22 cellular contexts compared by ENCODE assay signal in genomic region chr12:64261813-64262212, GRCh38. TPM values are rescaled to one million over a fixed set of nuclear protein-coding genes. Genes with fewer than 3 reads are reported as not detected.
A peak's percentile ranks its signal among the peaks of the same experiment; 100 is the strongest.
DNase-seq lines count a peak whose midpoint lies in the region; ATAC-seq, FAIRE-seq and TF ChIP-seq lines count a peak whose summit lies in the region.
"Had no signal": no experiment of that assay in that cellular context is flagged by ENCODE, and none has a peak within 500 bp of the region (broad histone marks: within the 10 kb centered on the region; RNA-seq: fewer than 3 reads in every experiment).

No MANE protein-coding gene starts in this region.

- CTCF ChIA-PET in HepG2 (lab: Yijun Ruan, JAX; ENCODE audit: low intra/inter-chr PET ratio, low total read pairs) (no interaction called here), K562 (lab: Yijun Ruan, JAX; ENCODE audit: low intra/inter-chr PET ratio) (no interaction called here)

- ATAC-seq in HepG2 = no peak
- no peak for ATAC-seq in right lobe of liver
- ATAC-seq in K562 = no peak
- no peak for ATAC-seq in GM18520 (IDR thresholded peaks at IDR 0.05; ENCODE audit: unreplicated experiment)
- no peak for ATAC-seq in HG03469 (IDR thresholded peaks at IDR 0.05; ENCODE audit: unreplicated experiment)
- ATAC-seq: A549; CD8-positive, alpha-beta T cell; GM12878 had no signal

- DNase-seq in HepG2 (ENCODE audit: low spot score) = no peak
- DNase-seq in right lobe of liver = no peak
- DNase-seq in K562 (ENCODE audit: extremely low read depth in 1 of 4, low spot score in 3 of 4) = no peak
- DNase-seq in posterior vena cava (ENCODE audit: low spot score) = peak; percentile 70
- DNase-seq: AML-193; Caco-2; Calu3; CD4-positive, alpha-beta T cell; CD8-positive, alpha-beta T cell; DMS79 treated with DMSO at 0.1 percent for 48 hours; GDM1 had no signal

- H4K20me1 ChIP-seq in HepG2 (ENCODE audit: insufficient read depth, low read length) = no peaks in the 10 kb centered on the region
- H4K20me1 ChIP-seq in K562 (replicated peaks; ENCODE audit: control insufficient read depth, insufficient read depth, low read length) = no peaks in the 10 kb centered on the region
- H4K20me1 ChIP-seq: BLaER1 treated with 17β-estradiol and CSF1 and Interleukin-3, amounts not matched to agents 10 nM and 100 nM had no signal

- TF ChIP-seq RAD21 in HepG2 (CRISPR knock-in tag; IDR thresholded peaks at IDR 0.05) = no peak
- TF ChIP-seq RAD21 in K562 (CRISPR knock-in tag; conservative IDR thresholded peaks at IDR 0.05 in 1 of 2, IDR thresholded peaks at IDR 0.05 in 1 of 2) = no peak

- no peak overlapping the region for H3K4me2 ChIP-seq in HepG2 (ENCODE audit: low read depth, low read length)
- H3K4me2 ChIP-seq in K562 (ENCODE audit: insufficient read depth, low read length) = no peak overlapping the region
- H3K4me2 ChIP-seq: A549; BLaER1 treated with 17β-estradiol and CSF1 and Interleukin-3, amounts not matched to agents 10 nM and 100 nM had no signal

- H3K36me3 ChIP-seq in HepG2 (replicated peaks in 1 of 2; ENCODE audit: control insufficient read depth in 1 of 2, insufficient read depth in 2 of 2, low read length in 2 of 2) (no peaks in the 10 kb centered on the region), right lobe of liver (no peaks in the 10 kb centered on the region), K562 (ENCODE audit: control insufficient read depth, insufficient read depth, low read length) (no peaks in the 10 kb centered on the region)
- H3K36me3 ChIP-seq: BLaER1 treated with 17β-estradiol and CSF1 and Interleukin-3, amounts not matched to agents 10 nM and 100 nM had no signal

- H3K4me3 ChIP-seq in HepG2 (replicated peaks in 1 of 3; ENCODE audit: insufficient read depth in 1 of 3, low read depth in 2 of 3, low read length in 3 of 3) = no peak overlapping the region
- H3K4me3 ChIP-seq in right lobe of liver = no peak overlapping the region
- no peak overlapping the region for H3K4me3 ChIP-seq in K562
- H3K4me3 ChIP-seq: A549; BLaER1 treated with 17β-estradiol and CSF1 and Interleukin-3, amounts not matched to agents 10 nM and 100 nM; GM12878 had no signal

- H3K27ac ChIP-seq in HepG2 (ENCODE audit: extremely low read length, insufficient read depth, low read length) (no peak overlapping the region), right lobe of liver (no peak overlapping the region), K562 (ENCODE audit: extremely low read depth, low read depth, low read length) (no peak overlapping the region)
- H3K27ac ChIP-seq: 22Rv1; A549; BLaER1 treated with 17β-estradiol and CSF1 and Interleukin-3, amounts not matched to agents 10 nM and 100 nM; C4-2B had no signal

- no peak for TF ChIP-seq POLR2A in HepG2 (IDR thresholded peaks at IDR 0.05; ENCODE audit: insufficient read depth in 1 of 2, low read depth in 2 of 2, low read length in 2 of 2)
- no peak for TF ChIP-seq POLR2A in right lobe of liver (IDR thresholded peaks at IDR 0.05)
- no peak for TF ChIP-seq POLR2A in K562 (conservative IDR thresholded peaks at IDR 0.05)

- H3K27me3 ChIP-seq in HepG2 (ENCODE audit: control insufficient read depth in 1 of 2, insufficient read depth in 2 of 2, low read length in 2 of 2) (peaks cover 0 to 7% of the 10 kb centered on the region in 2 experiments; a peak in 1 of 5 replicates), right lobe of liver (no peaks in the 10 kb centered on the region), K562 (ENCODE audit: control insufficient read depth in 2 of 2, insufficient read depth in 2 of 2, low read length in 2 of 2) (peaks cover 6 to 24% of the 10 kb centered on the region in 2 experiments; a peak in 4 of 5 replicates)
- H3K27me3 ChIP-seq: BLaER1 treated with 17β-estradiol and CSF1 and Interleukin-3, amounts not matched to agents 10 nM and 100 nM had no signal

- POLR2A ChIA-PET in HepG2 (lab: Yijun Ruan, JAX) = no interaction called here
- POLR2A ChIA-PET in K562 (lab: Yijun Ruan, JAX) = no interaction called here

- intact Hi-C loops in HepG2 (cut with micrococcal nuclease; ENCODE audit: unreplicated experiment) (no loop called here), right lobe of liver (cut with DNase I) (no loop called here), K562 (cut with micrococcal nuclease) (no loop called here), posterior vena cava (cut with DNase I) (no loop called here)

- no peaks in the 10 kb centered on the region for H3K4me1 ChIP-seq in HepG2 (ENCODE audit: insufficient read depth, low read length)
- no peaks in the 10 kb centered on the region for H3K4me1 ChIP-seq in right lobe of liver
- H3K4me1 ChIP-seq in K562 (replicated peaks in 1 of 2; ENCODE audit: control insufficient read depth in 2 of 2, insufficient read depth in 2 of 2, low read length in 2 of 2) = no peaks in the 10 kb centered on the region
- H3K4me1 ChIP-seq: A549; BLaER1 treated with 17β-estradiol and CSF1 and Interleukin-3, amounts not matched to agents 10 nM and 100 nM; Caco-2 had no signal

- no peak for TF ChIP-seq EP300 in HepG2 (IDR thresholded peaks at IDR 0.05; ENCODE audit: low read depth in 2 of 2, low read length in 2 of 2)
- TF ChIP-seq EP300 in HepG2 (CRISPR knock-in tag; IDR thresholded peaks at IDR 0.05; ENCODE audit: borderline replicate concordance) = no peak
- no peak for TF ChIP-seq EP300 in K562 (IDR thresholded peaks at IDR 0.05; ENCODE audit: low read length)

- H3K9me1 ChIP-seq in K562 (ENCODE audit: control insufficient read depth, insufficient read depth, low read length) = no peaks in the 10 kb centered on the region

- BruUV-seq in HepG2 (replicated peaks; lab: Mats Ljungman, UMichigan) (no TSS peak), K562 (replicated peaks; lab: Mats Ljungman, UMichigan) (no TSS peak)

- H3K9ac ChIP-seq in HepG2 (ENCODE audit: insufficient read depth, low read depth, low read length) (no peak overlapping the region), K562 (ENCODE audit: insufficient read depth in 1 of 2, low read depth in 2 of 2, low read length in 2 of 2) (no peak overlapping the region)
- H3K9ac ChIP-seq: BLaER1 treated with 17β-estradiol and CSF1 and Interleukin-3, amounts not matched to agents 10 nM and 100 nM had no signal

- H2AFZ ChIP-seq in HepG2 (ENCODE audit: low read length) (no peak overlapping the region), K562 (ENCODE audit: low read depth, low read length) (no peak overlapping the region)

- in situ Hi-C loops in HepG2 (cut with HindIII; ENCODE audit: extremely low pct_ligation_motif_present, low pct_unique_long_range_greater_than_20kb) (no loop called here), K562 (cut with MboI) (loop anchor here (25.0 kb wide), 1 partner anchor 850 kb away; no protein-coding TSS in a partner anchor)

- H3K79me2 ChIP-seq in HepG2 (ENCODE audit: insufficient read depth, low read length) (no peaks in the 10 kb centered on the region), K562 (ENCODE audit: control insufficient read depth, insufficient read depth, low read length) (no peaks in the 10 kb centered on the region)

- FAIRE-seq in HepG2 (lab: Jason Lieb, UNC) (no peak), K562 (lab: Jason Lieb, UNC) (no peak)
- FAIRE-seq: A549, D721Med, GM12878, GM12892, GM18507, GM19239 had no signal

- 34% methylated on average over 5 of the region's 5 CpGs for WGBS in HepG2 (ENCODE audit: low lambda C conversion rate)
- 73% methylated on average over 3 of the region's 5 CpGs for WGBS in right lobe of liver (ENCODE audit: insufficient coverage, low coverage, low lambda C conversion rate, missing lambda C conversion rate)
- WGBS in K562 (ENCODE audit: insufficient coverage, low coverage, missing lambda C conversion rate) = 0% methylated on average over 5 of the region's 5 CpGs

- TF ChIP-seq CTCF in HepG2 (CRISPR knock-in tag; IDR thresholded peaks at IDR 0.05) (no peak), right lobe of liver (IDR thresholded peaks at IDR 0.05) (no peak), K562 (IDR thresholded peaks at IDR 0.05 in 2 of 3, conservative IDR thresholded peaks at IDR 0.05 in 1 of 3; ENCODE audit: insufficient read depth in 2 of 3, low read depth in 1 of 3, low read length in 3 of 3) (no peak)

- no peaks in the 10 kb centered on the region for H3K9me3 ChIP-seq in HepG2 (ENCODE audit: low read length)
- H3K9me3 ChIP-seq in right lobe of liver = no peaks in the 10 kb centered on the region
- H3K9me3 ChIP-seq in K562 (replicated peaks; ENCODE audit: control insufficient read depth, insufficient read depth, low read depth, low read length) = no peaks in the 10 kb centered on the region
- H3K9me3 ChIP-seq: A549; BLaER1 treated with 17β-estradiol and CSF1 and Interleukin-3, amounts not matched to agents 10 nM and 100 nM; Caco-2 had no signal

RNA-seq across cellular contexts. Expression of gene KICS2, which starts 39.7 kb away (rescaled TPM):
- total RNA-seq in HepG2 (2016; rRNA removed; fragmentation: Illumina TruSeq; extraction: Trizol) = 6.6 and 6.8 TPM in 2 replicates
- 4.8 and 6.6 TPM in 2 replicates for total RNA-seq in HepG2 (2016; cell fraction: cytosol; rRNA removed; fragmentation: Illumina TruSeq; extraction: Trizol; ENCODE audit: low read depth)
- total RNA-seq in HepG2 (2016; cell fraction: insoluble cytoplasmic fraction; rRNA removed; fragmentation: Illumina TruSeq; extraction: Trizol) = 8.0 and 8.8 TPM in 2 replicates
- 6.7 and 8.2 TPM in 2 replicates for total RNA-seq in HepG2 (2016; cell fraction: membrane; rRNA removed; fragmentation: Illumina TruSeq; extraction: Trizol)
- 12.1 and 12.3 TPM in 2 replicates for total RNA-seq in HepG2 (2016; cell fraction: nucleus; rRNA removed; fragmentation: Illumina TruSeq; extraction: Trizol)
- polyA plus RNA-seq in HepG2 (2011; rRNA removed) = 3.3 and 3.5 TPM in 2 replicates
- polyA plus RNA-seq in HepG2 (2011; cell fraction: cytosol; rRNA removed) = 3.0 TPM in 2 replicates
- polyA plus RNA-seq in HepG2 (2011; cell fraction: nucleus; rRNA removed) = 6.5 and 8.2 TPM in 2 replicates
- polyA plus RNA-seq in HepG2 (2012) = 3.0 and 3.6 TPM in 2 replicates
- polyA plus RNA-seq in HepG2 (2016; cell fraction: cytosol; fragmentation: Illumina TruSeq; extraction: Trizol; ENCODE audit: low read depth) = 1.6 and 1.7 TPM in 2 replicates
- polyA plus RNA-seq in HepG2 (2016; cell fraction: insoluble cytoplasmic fraction; fragmentation: Illumina TruSeq; extraction: Trizol; ENCODE audit: low read depth) = 5.8 and 6.1 TPM in 2 replicates
- polyA plus RNA-seq in HepG2 (2016; cell fraction: membrane; fragmentation: Illumina TruSeq; extraction: Trizol; ENCODE audit: low read depth) = 2.8 and 3.4 TPM in 2 replicates
- polyA plus RNA-seq in HepG2 (2016; cell fraction: nucleus; fragmentation: Illumina TruSeq; extraction: Trizol; ENCODE audit: insufficient read depth, low read depth) = 5.2 and 5.9 TPM in 2 replicates
- 9.8 and 11.4 TPM in 2 replicates for polyA minus RNA-seq in HepG2 (2011; rRNA and poly(A)+ RNA removed; ENCODE audit: low replicate concordance)
- polyA minus RNA-seq in HepG2 (2011; cell fraction: cytosol; rRNA and poly(A)+ RNA removed) = 3.3 and 4.2 TPM in 2 replicates
- 18.0 and 22.3 TPM in 2 replicates for polyA minus RNA-seq in HepG2 (2011; cell fraction: nucleus; rRNA and poly(A)+ RNA removed)
- total RNA-seq in right lobe of liver = 10 to 100 TPM in 2 of 6 experiments, 1 to 10 TPM in 4; 4.4 to 11.0 (median 7.6) TPM
- total RNA-seq in K562 (2011; cell fraction: chromatin; rRNA removed; ENCODE audit: low replicate concordance) = 11.2 and 14.4 TPM in 2 replicates
- 14.0 and 18.4 TPM in 2 replicates for total RNA-seq in K562 (2011; cell fraction: nucleolus; rRNA removed)
- 17.7 and 19.8 TPM in 2 replicates for total RNA-seq in K562 (2011; cell fraction: nucleoplasm; rRNA removed)
- 5.6 and 7.1 TPM in 2 replicates for total RNA-seq in K562 (2014; rRNA removed)
- 4.7 and 5.5 TPM in 2 replicates for total RNA-seq in K562 (2014; rRNA removed; fragmentation: Illumina TruSeq; extraction: Trizol)
- 4.7 and 5.4 TPM in 2 replicates for total RNA-seq in K562 (2015; rRNA removed; fragmentation: Illumina TruSeq; extraction: Trizol)
- total RNA-seq in K562 (2021) = 5.8 and 6.7 TPM in 2 replicates
- polyA plus RNA-seq in K562 (2011; rRNA removed) = 6.4 and 7.2 TPM in 2 replicates
- polyA plus RNA-seq in K562 (2011; cell fraction: cytosol; rRNA removed) = 5.5 and 5.7 TPM in 2 replicates
- 8.9 and 9.1 TPM in 2 replicates for polyA plus RNA-seq in K562 (2011; cell fraction: nucleus; rRNA removed)
- polyA plus RNA-seq in K562 (2012) = 2.7 and 4.1 TPM in 2 replicates
- polyA plus RNA-seq in K562 (2014; fragmentation: Illumina TruSeq; extraction: Trizol) = 6.1 and 6.4 TPM in 2 replicates
- 1 to 10 TPM; 2.3 to 3.0 TPM for polyA plus RNA-seq in K562 (2014; fragmentation: Nextera tagmentation; extraction: Ambion mirVana)
- 4.9 and 11.4 TPM in 2 replicates for polyA plus RNA-seq in K562 (2014; rRNA removed)
- polyA minus RNA-seq in K562 (2011; rRNA and poly(A)+ RNA removed) = 8.9 and 11.0 TPM in 2 replicates
- 3.4 and 6.1 TPM in 2 replicates for polyA minus RNA-seq in K562 (2011; cell fraction: cytosol; rRNA and poly(A)+ RNA removed)
- polyA minus RNA-seq in K562 (2011; cell fraction: nucleus; rRNA and poly(A)+ RNA removed) = 18.2 and 21.1 TPM in 2 replicates
- 1 to 10 TPM; 5.5 to 6.0 TPM for total RNA-seq in posterior vena cava

Comparison
In these comparisons a context has a peak if more than half of its experiments do, and no peak if none do; other contexts are left out.
1. Of the 241 proteins assayed by ChIP-seq in both HepG2 and K562: peak only in HepG2: none; only in K562: none; in both: ZNF121; in neither: 240.